7 cellular contexts compared by ENCODE assay signal in genomic region chr17:75034236-75034908, GRCh38. TPM values are rescaled to one million over a fixed set of nuclear protein-coding genes. Genes with fewer than 3 reads are reported as not detected.
DNase-seq lines count a peak whose midpoint lies in the region; ATAC-seq, FAIRE-seq and TF ChIP-seq lines count a peak whose summit lies in the region.

No MANE protein-coding gene starts in this region.

- no peaks in the 10 kb centered on the region for H3K9me3 Mint-ChIP-seq in central memory CD8-positive, alpha-beta T cell

- H3K36me3 ChIP-seq in kidney (ENCODE audit: control insufficient read depth in 1 of 2, insufficient read depth in 2 of 2, low read length in 2 of 2), result peaks cover 8 to 13% of the 10 kb centered on the region in 2 donors

- H3K9ac ChIP-seq in kidney (ENCODE audit: low read length in 2 of 2), result peak overlapping the region; percentile 63 to 64

- intact Hi-C loops in kidney (cut with DNase I), result no loop called here

- peak overlapping the region; percentile 85 to 96 for H3K27ac ChIP-seq in kidney (ENCODE audit: low read depth in 2 of 2, low read length in 2 of 2)

- no peaks in the 10 kb centered on the region for H3K27me3 Mint-ChIP-seq in central memory CD8-positive, alpha-beta T cell

- no peak for TF ChIP-seq CTCF in kidney (IDR thresholded peaks at IDR 0.05; ENCODE audit: borderline replicate concordance, extremely low read depth, insufficient read depth)

- H3K4me3 Mint-ChIP-seq in central memory CD8-positive, alpha-beta T cell, result peak overlapping the region; percentile 92

- ATAC-seq in GM18519 (IDR thresholded peaks at IDR 0.05; ENCODE audit: low FRiP score, unreplicated experiment) (peak; percentile 5), HG03139 (IDR thresholded peaks at IDR 0.05; ENCODE audit: unreplicated experiment) (peak; percentile 57)
- peak; percentile 31 for ATAC-seq in central memory CD8-positive, alpha-beta T cell (replicated peaks; ENCODE audit: extremely low read depth, poor library complexity, severe bottlenecking)

- no peaks in the 10 kb centered on the region for H3K9me3 ChIP-seq in kidney (ENCODE audit: control insufficient read depth in 1 of 2, low read length in 2 of 2)

- no peak for FAIRE-seq in kidney (lab: Jason Lieb, UNC)

- peaks cover 50% of the 10 kb centered on the region for H3K4me1 Mint-ChIP-seq in central memory CD8-positive, alpha-beta T cell

- peaks cover 50% of the 10 kb centered on the region for H3K36me3 Mint-ChIP-seq in central memory CD8-positive, alpha-beta T cell (ENCODE audit: insufficient read depth)

- H3K27ac Mint-ChIP-seq in central memory CD8-positive, alpha-beta T cell (ENCODE audit: low read depth), result peak overlapping the region; percentile 100

- H3K4me3 ChIP-seq in kidney (ENCODE audit: low read length in 2 of 2), result peak overlapping the region; percentile 63 to 75

- H3K4me1 ChIP-seq in kidney (ENCODE audit: control insufficient read depth in 1 of 2, insufficient read depth in 1 of 2, low read depth in 1 of 2, low read length in 2 of 2), result peaks cover 5 to 18% of the 10 kb centered on the region in 2 donors

- DNase-seq in NCI-H345 (lab: John Stamatoyannopoulos, UW), result peak; percentile 94
- DNase-seq in activated CD4-positive, CD25-positive, alpha-beta regulatory T cell treated with anti-CD3 and anti-CD28 coated beads, Interleukin-2, amount 50 U/mL, for 72 hours, result peak; percentile 93
- DNase-seq in central memory CD8-positive, alpha-beta T cell (ENCODE audit: low spot score in 2 of 2), result peak; percentile 75 to 76
- peak; percentile 93 for DNase-seq in kidney
- peak; percentile 90 to 99 for DNase-seq in stimulated activated CD4-positive, alpha-beta T cell treated with anti-CD3 and anti-CD28 coated beads, Interleukin-12 subunit alpha, Interleukin-12 subunit beta, amount 100 ng/mL, for 24 hours (ENCODE audit: low read depth in 2 of 2)

RNA-seq across cellular contexts. Expression of gene ATP5PD, which starts 12.4 kb away (rescaled TPM):
- 261 TPM for total RNA-seq in kidney
- 916 TPM for polyA plus RNA-seq in kidney (ENCODE audit: insufficient read depth, low read depth, low replicate concordance)

RNA-seq across cellular contexts. Expression of gene KCTD2, which starts 12.7 kb away (rescaled TPM):
- 30.2 TPM for total RNA-seq in kidney
- 26.0 TPM for polyA plus RNA-seq in kidney (ENCODE audit: insufficient read depth, low read depth, low replicate concordance)

RNA-seq across cellular contexts. Expression of gene MRPL58, which starts 21.9 kb away (rescaled TPM):
- 23.1 TPM for total RNA-seq in kidney
- polyA plus RNA-seq in kidney (ENCODE audit: insufficient read depth, low read depth, low replicate concordance), result 84.5 TPM

RNA-seq across cellular contexts. Expression of gene CDR2L, which starts 46.9 kb away (rescaled TPM):
- 29.3 TPM for total RNA-seq in kidney
- polyA plus RNA-seq in kidney (ENCODE audit: insufficient read depth, low read depth, low replicate concordance), result 12.5 TPM

RNA-seq across cellular contexts. Expression of gene SLC16A5, which starts 53.4 kb away (rescaled TPM):
- 184 TPM for total RNA-seq in kidney
- polyA plus RNA-seq in kidney (ENCODE audit: insufficient read depth, low read depth, low replicate concordance), result 28.4 TPM

Comparison
In these comparisons a context has a peak if more than half of its experiments do, and no peak if none do; other contexts are left out.
1. Peak in every context shown above with its lines: DNase-seq, ATAC-seq, H3K4me3 ChIP-seq and H3K27ac ChIP-seq.
2. ATAC-seq: peak in every context shown above with its lines; median percentile 57 in HG03139; 31 in central memory CD8-positive, alpha-beta T cell; 5 in GM18519.